In the genomic region with DNA sequence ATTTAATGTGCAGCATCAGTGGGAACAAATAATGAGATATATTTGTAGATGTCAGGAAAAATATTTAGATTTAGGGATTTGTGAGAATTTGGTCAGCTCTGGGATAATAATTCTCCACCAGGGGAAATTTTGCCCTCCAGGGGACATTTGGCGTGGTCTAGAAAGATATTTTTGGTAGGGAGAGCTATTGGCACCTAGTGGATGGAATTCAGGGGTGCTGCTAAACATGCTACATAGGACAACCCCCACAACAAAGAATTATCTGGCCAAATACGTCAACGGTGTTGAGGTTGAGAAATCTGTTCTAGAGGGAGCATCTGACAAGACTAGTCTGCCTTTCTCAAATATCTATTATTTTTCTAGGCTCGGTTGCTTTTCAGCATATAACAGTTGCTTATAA, we compare ENCODE assay signal across 8 cellular contexts. TPM values are rescaled to one million over a fixed set of nuclear protein-coding genes. Genes with fewer than 3 reads are reported as not detected.
DNase-seq lines count a peak whose midpoint lies in the region; ATAC-seq, FAIRE-seq and TF ChIP-seq lines count a peak whose summit lies in the region.

No MANE protein-coding gene starts in this region.

- no peak for FAIRE-seq in D721Med (lab: Jason Lieb, UNC)

- H3K4me1 Mint-ChIP-seq in dendritic cell treated with granulocyte-macrophage colony-stimulating factor and Interleukin-4, amounts not matched to agents 40 ng/mL and 50 ng/mL, for 4 days (ENCODE audit: low read depth) = peaks cover 32% of the 10 kb centered on the region
- peaks cover 26% of the 10 kb centered on the region for H3K4me1 Mint-ChIP-seq in osteocyte (ENCODE audit: unreplicated experiment)

- H3K27me3 Mint-ChIP-seq in dendritic cell treated with granulocyte-macrophage colony-stimulating factor and Interleukin-4, amounts not matched to agents 40 ng/mL and 50 ng/mL, for 4 days = no peaks in the 10 kb centered on the region
- no peaks in the 10 kb centered on the region for H3K27me3 Mint-ChIP-seq in osteocyte (ENCODE audit: unreplicated experiment)

- DNase-seq in D721Med (ENCODE audit: insufficient read length, low spot score) (no peak), Kasumi-1 (lab: John Stamatoyannopoulos, UW) (peak; percentile 24 to 40), osteocyte (ENCODE audit: extremely low spot score, unreplicated experiment) (no peak), 8988T (no peak), OCI-M1 (lab: John Stamatoyannopoulos, UW) (no peak)

- TF ChIP-seq CTCF in D721Med (IDR thresholded peaks at IDR 0.05; ENCODE audit: insufficient read depth, missing control alignments) (peak; percentile 21), osteocyte (IDR thresholded peaks at IDR 0.05) (peak; percentile 41)

- H3K36me3 Mint-ChIP-seq in dendritic cell treated with granulocyte-macrophage colony-stimulating factor and Interleukin-4, amounts not matched to agents 40 ng/mL and 50 ng/mL, for 4 days (ENCODE audit: low read depth) = peaks cover 2% of the 10 kb centered on the region
- H3K36me3 Mint-ChIP-seq in osteocyte (ENCODE audit: unreplicated experiment) = peaks cover under 1% of the 10 kb centered on the region

- no peak overlapping the region for H3K4me3 Mint-ChIP-seq in dendritic cell treated with granulocyte-macrophage colony-stimulating factor and Interleukin-4, amounts not matched to agents 40 ng/mL and 50 ng/mL, for 4 days
- H3K4me3 Mint-ChIP-seq in osteocyte (ENCODE audit: unreplicated experiment) = peak overlapping the region; percentile 9

- ATAC-seq in GM19328 (IDR thresholded peaks at IDR 0.05; ENCODE audit: unreplicated experiment) (no peak), esophagus mucosa (no peak)

- intact Hi-C loops in dendritic cell treated with granulocyte-macrophage colony-stimulating factor and Interleukin-4, amounts not matched to agents 40 ng/mL and 50 ng/mL, for 4 days (cut with micrococcal nuclease) = loop anchor here (5.0 kb wide), 1 partner anchor 74 kb away; no protein-coding TSS in a partner anchor

- peak overlapping the region; percentile 17 for H3K27ac Mint-ChIP-seq in dendritic cell treated with granulocyte-macrophage colony-stimulating factor and Interleukin-4, amounts not matched to agents 40 ng/mL and 50 ng/mL, for 4 days
- no peak overlapping the region for H3K27ac Mint-ChIP-seq in osteocyte (ENCODE audit: unreplicated experiment)

- no peaks in the 10 kb centered on the region for H3K9me3 Mint-ChIP-seq in dendritic cell treated with granulocyte-macrophage colony-stimulating factor and Interleukin-4, amounts not matched to agents 40 ng/mL and 50 ng/mL, for 4 days
- H3K9me3 Mint-ChIP-seq in osteocyte (ENCODE audit: unreplicated experiment) = no peaks in the 10 kb centered on the region

RNA-seq across cellular contexts. Expression of a gene that starts 2.1 kb away (rescaled TPM):
- total RNA-seq in osteocyte = 47.0 and 50.0 TPM in 2 replicates
- 50.8 TPM for total RNA-seq in esophagus mucosa

RNA-seq across cellular contexts. Expression of a gene that starts 2.5 kb away (rescaled TPM):
- total RNA-seq in osteocyte (39.6 and 41.7 TPM in 2 replicates), esophagus mucosa (22.6 TPM)

Comparison
In these comparisons a context has a peak if more than half of its experiments do, and no peak if none do; other contexts are left out.
1. DNase-seq: peak in Kasumi-1 (2 of 2); none in D721Med (single experiment), osteocyte (single experiment), 8988T (single experiment) and OCI-M1 (single experiment).